8 cellular contexts compared by ENCODE assay signal in the genomic region with DNA sequence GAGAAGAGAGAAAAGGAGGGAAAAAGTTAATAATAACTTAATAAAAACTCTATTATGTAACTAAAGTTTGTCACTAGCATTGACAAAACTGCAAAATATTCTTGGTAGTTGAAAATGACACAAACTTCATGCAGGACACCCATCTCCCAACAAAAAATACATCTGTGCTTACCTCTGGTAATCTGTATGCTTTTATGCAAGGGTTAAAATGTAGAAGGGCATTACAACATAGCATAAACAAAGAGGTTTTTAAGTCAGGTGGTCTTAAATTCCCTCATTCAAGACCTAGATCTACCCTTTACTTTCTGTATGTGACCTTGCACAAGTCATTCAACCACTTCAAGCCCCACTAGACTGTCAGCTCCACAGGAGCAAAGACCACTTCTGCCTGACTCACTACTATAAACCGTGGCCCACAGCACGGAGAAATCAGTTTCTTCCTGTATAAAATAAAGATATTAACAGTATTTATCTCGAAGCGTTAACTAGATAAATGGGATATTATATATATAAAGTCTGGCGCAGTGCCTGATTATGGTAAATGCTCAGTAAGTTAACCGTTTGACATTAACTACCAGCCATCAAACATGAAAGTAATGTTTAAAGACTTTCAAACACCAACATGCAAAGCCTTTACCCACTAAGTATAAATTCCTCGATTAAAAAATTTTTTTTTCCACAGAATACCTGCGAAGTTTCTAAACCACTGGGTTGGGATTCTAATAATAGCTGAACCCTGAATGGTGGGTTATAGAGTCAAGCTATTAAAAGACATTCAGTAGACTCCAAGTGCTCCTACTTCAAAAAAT. TPM values are rescaled to one million over a fixed set of nuclear protein-coding genes. Genes with fewer than 3 reads are reported as not detected.
DNase-seq lines count a peak whose midpoint lies in the region; ATAC-seq and TF ChIP-seq lines count a peak whose summit lies in the region.

No MANE protein-coding gene starts in this region.

- no peaks in the 10 kb centered on the region for H4K20me1 ChIP-seq in Karpas-422 (ENCODE audit: insufficient read depth, low read depth, low read length)

- peaks cover 25% of the 10 kb centered on the region for H3K4me1 ChIP-seq in Karpas-422 (ENCODE audit: low read length)
- peaks cover 30% of the 10 kb centered on the region for H3K4me1 ChIP-seq in vagina

- H3K27me3 ChIP-seq in Karpas-422 (ENCODE audit: low read length): no peaks in the 10 kb centered on the region
- no peaks in the 10 kb centered on the region for H3K27me3 ChIP-seq in brain microvascular endothelial cell (replicated peaks)
- no peaks in the 10 kb centered on the region for H3K27me3 ChIP-seq in vagina

- H3K9me3 ChIP-seq in Karpas-422 (ENCODE audit: low read length) (peaks cover 20% of the 10 kb centered on the region), vagina (no peaks in the 10 kb centered on the region)

- no peaks in the 10 kb centered on the region for H3K27me3 Mint-ChIP-seq in memory B cell

- in situ Hi-C loops in brain microvascular endothelial cell (cut with HindIII; ENCODE audit: low pct_ligation_motif_present, low sequenced_read_pairs): no loop called here

- H3K4me2 ChIP-seq in Karpas-422 (ENCODE audit: low read depth, low read length, poor library complexity, severe bottlenecking): peak overlapping the region; percentile 84

- H3K9ac ChIP-seq in Karpas-422 (ENCODE audit: low read length): peak overlapping the region; percentile 91

- intact Hi-C loops in vagina (cut with DNase I): loop anchor here (10.0 kb wide), 1 partner anchor 375 kb away; no protein-coding TSS in a partner anchor

- H3K9me3 Mint-ChIP-seq in memory B cell: peaks cover 8% of the 10 kb centered on the region

- ATAC-seq in memory B cell (ENCODE audit: low read depth) (no peak), HG03135 (IDR thresholded peaks at IDR 0.05; ENCODE audit: unreplicated experiment) (no peak)

- no peaks in the 10 kb centered on the region for H3K9me2 ChIP-seq in Karpas-422 (replicated peaks; ENCODE audit: insufficient read depth, low read length)

- H3K36me3 ChIP-seq in Karpas-422 (ENCODE audit: insufficient read depth, low read length) (no peaks in the 10 kb centered on the region; the same call in 1 of the 2 replicates), brain microvascular endothelial cell (replicated peaks) (no peaks in the 10 kb centered on the region), vagina (no peaks in the 10 kb centered on the region)

- H3K79me2 ChIP-seq in Karpas-422 (ENCODE audit: low read length): peaks cover 57% of the 10 kb centered on the region

- H3K4me1 Mint-ChIP-seq in memory B cell: peaks cover 20% of the 10 kb centered on the region

- peak overlapping the region; percentile 99 for H3K27ac ChIP-seq in C4-2B
- peak overlapping the region; percentile 59 for H3K27ac ChIP-seq in Karpas-422 (ENCODE audit: low read length)
- H3K27ac ChIP-seq in brain microvascular endothelial cell: no peak overlapping the region
- peak overlapping the region; percentile 98 for H3K27ac ChIP-seq in vagina

- H3K4me3 Mint-ChIP-seq in memory B cell: peak overlapping the region; percentile 94

- H3K4me3 ChIP-seq in Karpas-422 (ENCODE audit: low read length): peak overlapping the region; percentile 81
- peak overlapping the region; percentile 79 for H3K4me3 ChIP-seq in brain microvascular endothelial cell (ENCODE audit: low read depth, low read length)
- H3K4me3 ChIP-seq in vagina: peak overlapping the region; percentile 78 to 90

- peak; percentile 52 for DNase-seq in Karpas-422
- DNase-seq in brain microvascular endothelial cell: peak; percentile 14
- DNase-seq in memory B cell (ENCODE audit: low spot score in 2 of 2): no peak
- DNase-seq in vagina (ENCODE audit: extremely low spot score in 2 of 2): no peak
- no peak for DNase-seq in GM20000 (ENCODE audit: low spot score)
- no peak for DNase-seq in dedifferentiated amniotic fluid mesenchymal stem cell (ENCODE audit: extremely low spot score)

- peaks cover 16% of the 10 kb centered on the region for H3K36me3 Mint-ChIP-seq in memory B cell

- H2AFZ ChIP-seq in Karpas-422 (ENCODE audit: low read length): no peak overlapping the region

- TF ChIP-seq CTCF in C4-2B (conservative IDR thresholded peaks at IDR 0.05): no peak
- no peak for TF ChIP-seq CTCF in brain microvascular endothelial cell (IDR thresholded peaks at IDR 0.05; ENCODE audit: low read depth, low read length, missing control alignments)
- no peak for TF ChIP-seq CTCF in vagina (IDR thresholded peaks at IDR 0.05)
- TF ChIP-seq CTCF in GM20000 (IDR thresholded peaks at IDR 0.05; ENCODE audit: extremely low read depth, missing control alignments): no peak

- no peak for TF ChIP-seq POLR2A in vagina (IDR thresholded peaks at IDR 0.05)

- H3K27ac Mint-ChIP-seq in memory B cell: peak overlapping the region; percentile 93

RNA-seq across cellular contexts. Expression of gene FBXL17, which starts 2.0 kb away (rescaled TPM):
- total RNA-seq in Karpas-422 (2014; rRNA removed; shearing (Covaris generic); ENCODE audit: low replicate concordance): 9.9 and 26.9 TPM in 2 replicates
- 15.0 TPM for total RNA-seq in vagina

Comparison
In these comparisons a context has a peak if more than half of its experiments do, and no peak if none do; other contexts are left out.
1. DNase-seq: peak in Karpas-422 (single experiment) and brain microvascular endothelial cell (single experiment); none in memory B cell (0 of 2), vagina (0 of 2), GM20000 (single experiment) and dedifferentiated amniotic fluid mesenchymal stem cell (single experiment).
2. Peak in every context shown above with its lines, with median percentiles within 50 percentile points of each other: H3K4me3 ChIP-seq.